Comparison of ENCODE assay signal across 26 cellular contexts in the genomic region with DNA sequence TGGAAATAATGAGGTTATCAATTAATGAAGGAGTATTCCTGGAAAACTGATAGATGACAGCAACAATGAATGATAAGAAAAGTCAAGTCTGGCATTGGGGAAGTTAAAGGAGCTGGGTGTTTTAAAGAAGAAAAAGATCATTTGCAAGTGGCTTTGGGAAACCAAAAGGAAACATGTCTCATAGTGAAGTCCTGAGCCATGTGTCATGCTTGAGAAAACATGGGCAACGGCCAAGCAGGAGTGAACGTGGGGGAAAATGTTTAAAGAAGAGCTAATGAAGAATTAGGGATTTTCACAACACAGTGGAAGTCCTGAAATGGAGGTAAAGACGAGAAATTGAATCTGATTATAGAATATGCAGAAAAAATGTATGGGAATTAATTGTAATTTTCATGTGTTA.
DNase-seq lines count a peak whose midpoint lies in the region; ATAC-seq and TF ChIP-seq lines count a peak whose summit lies in the region.
"Had no signal": no experiment of that assay in that cellular context is flagged by ENCODE, and none has a peak within 500 bp of the region (broad histone marks: within the 10 kb centered on the region; RNA-seq: fewer than 3 reads in every experiment).

No MANE protein-coding gene starts in this region.

- CTCF ChIA-PET in activated CD8-positive, alpha-beta memory T cell treated with anti-CD3 and anti-CD28 coated beads, Interleukin-2, amount 10 ng/mL, durations not matched to agents 7 days and 5 days (lab: Charles Lee) = no interaction called here

- peaks cover 2% of the 10 kb centered on the region for H3K4me1 ChIP-seq in RWPE2 (ENCODE audit: insufficient read depth, poor library complexity, severe bottlenecking)
- H3K4me1 ChIP-seq: colonic mucosa, heart right ventricle, parathyroid adenoma, transverse colon had no signal

- no peak overlapping the region for H3K27ac ChIP-seq in RWPE2 (ENCODE audit: poor library complexity, severe bottlenecking)
- H3K27ac ChIP-seq: colonic mucosa, heart right ventricle, parathyroid adenoma, skin epidermis, transverse colon had no signal

- no peaks in the 10 kb centered on the region for H3K36me3 Mint-ChIP-seq in activated CD8-positive, alpha-beta memory T cell treated with anti-CD3 and anti-CD28 coated beads, Interleukin-2, amount 10 ng/mL, durations not matched to agents 7 days and 5 days
- H3K36me3 Mint-ChIP-seq: activated naive CD4-positive, alpha-beta T cell treated with anti-CD3 and anti-CD28 coated beads, Interleukin-2, amount 10 ng/mL, durations not matched to agents 7 days and 5 days; memory B cell; natural killer cell had no signal

- no peaks in the 10 kb centered on the region for H3K27me3 Mint-ChIP-seq in activated CD8-positive, alpha-beta memory T cell treated with anti-CD3 and anti-CD28 coated beads, Interleukin-2, amount 10 ng/mL, durations not matched to agents 7 days and 5 days
- H3K27me3 Mint-ChIP-seq: activated B cell treated with CpG ODN at 0.5 μM for 24 hours; activated CD8-positive, alpha-beta T cell treated with anti-CD3 and anti-CD28 coated beads for 36 hours; activated naive CD4-positive, alpha-beta T cell treated with anti-CD3 and anti-CD28 coated beads, Interleukin-2, amount 10 ng/mL, durations not matched to agents 7 days and 5 days; memory B cell; stimulated activated naive CD8-positive, alpha-beta T cell treated with anti-CD3 and anti-CD28 coated beads, Interleukin-15, Interleukin-2, amounts not matched to agents 100 ng/mL and 50 ng/mL, for 24 hours had no signal

- H3K27ac Mint-ChIP-seq in activated CD8-positive, alpha-beta memory T cell treated with anti-CD3 and anti-CD28 coated beads, Interleukin-2, amount 10 ng/mL, durations not matched to agents 7 days and 5 days = no peak overlapping the region
- H3K27ac Mint-ChIP-seq: activated B cell treated with CpG ODN at 0.5 μM for 24 hours; activated CD8-positive, alpha-beta T cell treated with anti-CD3 and anti-CD28 coated beads for 36 hours; activated naive CD4-positive, alpha-beta T cell treated with anti-CD3 and anti-CD28 coated beads, Interleukin-2, amount 10 ng/mL, durations not matched to agents 7 days and 5 days; memory B cell; natural killer cell; stimulated activated naive CD8-positive, alpha-beta T cell treated with anti-CD3 and anti-CD28 coated beads, Interleukin-15, Interleukin-2, amounts not matched to agents 100 ng/mL and 50 ng/mL, for 24 hours had no signal

- no peaks in the 10 kb centered on the region for H3K9me3 ChIP-seq in RWPE2 (ENCODE audit: severe bottlenecking)
- H3K9me3 ChIP-seq: colonic mucosa, transverse colon had no signal

- H3K36me3 ChIP-seq in RWPE2 (ENCODE audit: low read depth) = no peaks in the 10 kb centered on the region
- H3K36me3 ChIP-seq: colonic mucosa, heart right ventricle, transverse colon had no signal

- H3K4me1 Mint-ChIP-seq in activated CD8-positive, alpha-beta memory T cell treated with anti-CD3 and anti-CD28 coated beads, Interleukin-2, amount 10 ng/mL, durations not matched to agents 7 days and 5 days = no peaks in the 10 kb centered on the region
- H3K4me1 Mint-ChIP-seq: activated B cell treated with CpG ODN at 0.5 μM for 24 hours; activated naive CD4-positive, alpha-beta T cell treated with anti-CD3 and anti-CD28 coated beads, Interleukin-2, amount 10 ng/mL, durations not matched to agents 7 days and 5 days; memory B cell; natural killer cell had no signal

- H3K27me3 ChIP-seq in RWPE2 (ENCODE audit: insufficient read depth, poor library complexity, severe bottlenecking) = no peaks in the 10 kb centered on the region
- H3K27me3 ChIP-seq: colonic mucosa, heart right ventricle, transverse colon had no signal

- peak; percentile 36 for DNase-seq in EL
- no peak for DNase-seq in RWPE2 (ENCODE audit: low spot score)
- peak; percentile 29 for DNase-seq in fibroblast of pulmonary artery (ENCODE audit: low read depth)
- peak; percentile 69 for DNase-seq in skeletal muscle cell (ENCODE audit: low read depth)
- no peak for DNase-seq in NCI-H2227 treated with DMSO at 0.1 percent for 48 hours (lab: John Stamatoyannopoulos, UW)
- no peak for DNase-seq in activated T-cell treated with anti-CD3 and anti-CD28 coated beads for 4 hours
- no peak for DNase-seq in retina
- no peak for DNase-seq in activated CD8-positive, alpha-beta memory T cell treated with anti-CD3 and anti-CD28 coated beads, Interleukin-2, amount 10 ng/mL, durations not matched to agents 7 days and 5 days
- DNase-seq: activated B cell treated with CpG ODN at 0.5 μM for 24 hours; activated CD8-positive, alpha-beta T cell treated with anti-CD3 and anti-CD28 coated beads for 36 hours; activated naive CD4-positive, alpha-beta T cell treated with anti-CD3 and anti-CD28 coated beads, Interleukin-2, amount 10 ng/mL, durations not matched to agents 7 days and 5 days; activated T-cell treated with anti-CD3 and anti-CD28 coated beads, Interleukin-2, amount 50 U/mL, for 4 hours; anterior cingulate cortex; colonic mucosa; DMS53; heart right ventricle; natural killer cell; NCI-H1417 treated with DMSO at 0.1 percent for 48 hours; NCI-H69; stimulated activated CD4-positive, alpha-beta T cell treated with anti-CD3 and anti-CD28 coated beads, Interleukin-4, amount 100 ng/mL, for 24 hours; T1000; transverse colon had no signal

- H3K4me3 Mint-ChIP-seq in activated CD8-positive, alpha-beta memory T cell treated with anti-CD3 and anti-CD28 coated beads, Interleukin-2, amount 10 ng/mL, durations not matched to agents 7 days and 5 days = no peak overlapping the region
- H3K4me3 Mint-ChIP-seq: activated B cell treated with CpG ODN at 0.5 μM for 24 hours; activated CD8-positive, alpha-beta T cell treated with anti-CD3 and anti-CD28 coated beads for 36 hours; activated naive CD4-positive, alpha-beta T cell treated with anti-CD3 and anti-CD28 coated beads, Interleukin-2, amount 10 ng/mL, durations not matched to agents 7 days and 5 days; activated T-cell treated with anti-CD3 and anti-CD28 coated beads, Interleukin-2, amount 50 U/mL, for 4 hours; memory B cell; natural killer cell; stimulated activated naive CD8-positive, alpha-beta T cell treated with anti-CD3 and anti-CD28 coated beads, Interleukin-15, Interleukin-2, amounts not matched to agents 100 ng/mL and 50 ng/mL, for 24 hours had no signal

- TF ChIP-seq CTCF in RWPE2 (IDR thresholded peaks at IDR 0.05; ENCODE audit: poor library complexity, severe bottlenecking) (no peak), fibroblast of pulmonary artery (IDR thresholded peaks at IDR 0.05; ENCODE audit: low read length, missing control alignments) (no peak)

- H3K9me3 Mint-ChIP-seq in activated CD8-positive, alpha-beta memory T cell treated with anti-CD3 and anti-CD28 coated beads, Interleukin-2, amount 10 ng/mL, durations not matched to agents 7 days and 5 days (ENCODE audit: low read depth) = peaks cover 2% of the 10 kb centered on the region
- H3K9me3 Mint-ChIP-seq: activated B cell treated with CpG ODN at 0.5 μM for 24 hours; activated CD8-positive, alpha-beta T cell treated with anti-CD3 and anti-CD28 coated beads for 36 hours; activated naive CD4-positive, alpha-beta T cell treated with anti-CD3 and anti-CD28 coated beads, Interleukin-2, amount 10 ng/mL, durations not matched to agents 7 days and 5 days; stimulated activated naive CD8-positive, alpha-beta T cell treated with anti-CD3 and anti-CD28 coated beads, Interleukin-15, Interleukin-2, amounts not matched to agents 100 ng/mL and 50 ng/mL, for 24 hours had no signal

- H3K4me3 ChIP-seq in RWPE2 (ENCODE audit: severe bottlenecking) (no peak overlapping the region), fibroblast of pulmonary artery (replicated peaks; ENCODE audit: low read depth, low read length) (no peak overlapping the region), skeletal muscle cell (ENCODE audit: low read depth, low read length) (no peak overlapping the region)
- H3K4me3 ChIP-seq: colonic mucosa, heart right ventricle, skin epidermis, transverse colon had no signal

- ATAC-seq in RWPE2 (ENCODE audit: low read depth) = peak; percentile 72
- ATAC-seq in activated CD8-positive, alpha-beta memory T cell treated with anti-CD3 and anti-CD28 coated beads, Interleukin-2, amount 10 ng/mL, durations not matched to agents 7 days and 5 days = no peak
- ATAC-seq: activated CD8-positive, alpha-beta T cell treated with anti-CD3 and anti-CD28 coated beads for 36 hours; activated T-cell treated with anti-CD3 and anti-CD28 coated beads, Interleukin-2, amount 50 U/mL, for 4 hours; heart right ventricle; natural killer cell had no signal

Comparison
In these comparisons a context has a peak if more than half of its experiments do, and no peak if none do; other contexts are left out.
1. DNase-seq: peak in EL (single experiment), fibroblast of pulmonary artery (single experiment) and skeletal muscle cell (single experiment); none in RWPE2 (single experiment), NCI-H2227 treated with DMSO at 0.1 percent for 48 hours (single experiment), activated T-cell treated with anti-CD3 and anti-CD28 coated beads for 4 hours (single experiment), retina (single experiment) and activated CD8-positive, alpha-beta memory T cell treated with anti-CD3 and anti-CD28 coated beads, Interleukin-2, amount 10 ng/mL, durations not matched to agents 7 days and 5 days (single experiment).